In the genomic region with DNA sequence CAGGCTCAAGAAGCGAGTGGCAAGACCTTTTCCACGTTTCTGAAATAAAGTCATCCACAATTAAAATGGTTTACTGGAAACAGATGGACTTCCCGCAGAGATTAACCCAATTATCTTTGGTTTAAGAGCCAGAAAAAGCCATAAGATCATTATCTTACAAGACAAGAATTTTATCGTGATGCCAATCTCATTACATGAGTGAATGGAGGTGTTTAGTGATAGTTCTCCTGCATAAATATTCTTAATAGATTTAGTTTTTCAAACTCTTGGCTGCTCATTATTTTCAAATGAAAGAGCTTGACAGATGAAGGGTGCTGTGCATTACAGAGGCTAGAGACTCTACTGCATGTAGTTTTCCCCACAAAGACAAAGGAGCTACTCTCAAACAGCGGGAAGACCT, we compare ENCODE assay signal across 15 cellular contexts.
"Had no signal": no experiment of that assay in that cellular context is flagged by ENCODE, and none has a peak within 500 bp of the region (broad histone marks: within the 10 kb centered on the region; RNA-seq: fewer than 3 reads in every experiment).

No MANE protein-coding gene starts in this region.

- H3K4me2 ChIP-seq: hepatocyte had no signal

- ATAC-seq: activated CD8-positive, alpha-beta T cell treated with anti-CD3 and anti-CD28 coated beads for 36 hours; left ventricle myocardium superior; stimulated activated naive CD8-positive, alpha-beta T cell treated with anti-CD3 and anti-CD28 coated beads, Interleukin-15, amount 100 ng/mL, for 72 hours had no signal

- DNase-seq: activated CD4-positive, alpha-beta T cell treated with anti-CD3 and anti-CD28 coated beads for 4 hours; activated CD8-positive, alpha-beta memory T cell treated with anti-CD3 and anti-CD28 coated beads, Interleukin-2, amount 50 U/mL, for 48 hours; activated CD8-positive, alpha-beta T cell treated with anti-CD3 and anti-CD28 coated beads for 36 hours; activated naive CD4-positive, alpha-beta T cell treated with anti-CD3 and anti-CD28 coated beads for 36 hours; effector memory CD4-positive, alpha-beta T cell; left ventricle myocardium superior; mesendoderm; nephron progenitor cell; stimulated activated CD4-positive, alpha-beta T cell treated with anti-CD3 and anti-CD28 coated beads, Interleukin-15, amount 100 ng/mL, for 24 hours; stimulated activated CD4-positive, alpha-beta T cell treated with anti-CD3 and anti-CD28 coated beads, Interleukin-4, amount 100 ng/mL, for 4 hours; stimulated activated naive CD8-positive, alpha-beta T cell treated with anti-CD3 and anti-CD28 coated beads, Interleukin-15, amount 100 ng/mL, for 72 hours; testis; WERI-Rb-1 had no signal

- H3K27me3 ChIP-seq: hepatocyte, testis had no signal

- H3K4me3 ChIP-seq: hepatocyte, testis had no signal

- H3K79me2 ChIP-seq: hepatocyte had no signal

- H3K4me1 ChIP-seq: testis had no signal

- H3K27ac ChIP-seq: epithelial cell of prostate, hepatocyte, testis, WERI-Rb-1 had no signal

- H3K9me3 ChIP-seq: testis had no signal

- H3K36me3 ChIP-seq: WERI-Rb-1 had no signal

- H2AFZ ChIP-seq: hepatocyte had no signal
